13 cellular contexts compared by ENCODE assay signal in genomic region chrX:25017667-25018247, GRCh38. TPM values are rescaled to one million over a fixed set of nuclear protein-coding genes. Genes with fewer than 3 reads are reported as not detected.
DNase-seq lines count a peak whose midpoint lies in the region; ATAC-seq and FAIRE-seq lines count a peak whose summit lies in the region.
"Had no signal": no experiment of that assay in that cellular context is flagged by ENCODE, and none has a peak within 500 bp of the region (broad histone marks: within the 10 kb centered on the region; RNA-seq: fewer than 3 reads in every experiment).

No MANE protein-coding gene starts in this region.

- peak overlapping the region; percentile 22 for H3K27ac Mint-ChIP-seq in activated naive CD4-positive, alpha-beta T cell treated with anti-CD3 and anti-CD28 coated beads, Interleukin-2, amount 10 ng/mL, durations not matched to agents 7 days and 5 days
- H3K27ac Mint-ChIP-seq in stimulated activated naive CD8-positive, alpha-beta T cell treated with anti-CD3 and anti-CD28 coated beads, Interleukin-15, amount 100 ng/mL, for 72 hours = peak overlapping the region in 1 of 2 donors; percentile 97
- H3K27ac Mint-ChIP-seq: activated naive CD4-positive, alpha-beta T cell treated with anti-CD3 and anti-CD28 coated beads, Interleukin-2, amount 50 U/mL, for 72 hours had no signal

- no peak overlapping the region for H3K9ac ChIP-seq in iPS-20b (ENCODE audit: low read depth, low read length)

- H3K27me3 Mint-ChIP-seq in activated naive CD4-positive, alpha-beta T cell treated with anti-CD3 and anti-CD28 coated beads, Interleukin-2, amount 10 ng/mL, durations not matched to agents 7 days and 5 days = peaks cover 88% of the 10 kb centered on the region
- H3K27me3 Mint-ChIP-seq in stimulated activated naive CD8-positive, alpha-beta T cell treated with anti-CD3 and anti-CD28 coated beads, Interleukin-15, amount 100 ng/mL, for 72 hours = peaks cover 86% of the 10 kb centered on the region

- no peak overlapping the region for H3K27ac ChIP-seq in SJCRH30
- H3K27ac ChIP-seq in iPS-20b (ENCODE audit: low read length) = no peak overlapping the region
- H3K27ac ChIP-seq: colonic mucosa, tibial artery had no signal

- H3K9me3 ChIP-seq in SJCRH30 (replicated peaks) (no peaks in the 10 kb centered on the region), iPS-20b (ENCODE audit: insufficient read depth, low read depth, low read length) (no peaks in the 10 kb centered on the region)
- H3K9me3 ChIP-seq: colonic mucosa had no signal

- FAIRE-seq in urothelium cell line (lab: Jason Lieb, UNC) = no peak

- DNase-seq in activated naive CD4-positive, alpha-beta T cell treated with anti-CD3 and anti-CD28 coated beads, Interleukin-2, amount 10 ng/mL, durations not matched to agents 7 days and 5 days = no peak
- no peak for DNase-seq in activated naive CD4-positive, alpha-beta T cell treated with anti-CD3 and anti-CD28 coated beads, Interleukin-2, amount 50 U/mL, for 16 hours
- DNase-seq in SJCRH30 (peak; percentile 54 to 67), urothelium cell line (ENCODE audit: low spot score) (no peak), glomerular visceral epithelial cell (ENCODE audit: extremely low spot score) (no peak), C1 segment of cervical spinal cord (lab: John Stamatoyannopoulos, UW) (no peak)
- no peak for DNase-seq in stimulated activated naive CD8-positive, alpha-beta T cell treated with anti-CD3 and anti-CD28 coated beads, Interleukin-15, amount 100 ng/mL, for 72 hours
- DNase-seq: colonic mucosa, NCI-H774, tibial artery had no signal

- H3K4me3 ChIP-seq in SJCRH30 (peak overlapping the region; percentile 60), iPS-20b (ENCODE audit: low read length) (peak overlapping the region; percentile 49; the same call in 1 of the 2 replicates)
- H3K4me3 ChIP-seq: colonic mucosa, tibial artery had no signal

- H3K36me3 ChIP-seq in SJCRH30 = no peaks in the 10 kb centered on the region
- no peaks in the 10 kb centered on the region for H3K36me3 ChIP-seq in iPS-20b (ENCODE audit: insufficient read depth, low read depth, low read length)
- H3K36me3 ChIP-seq: colonic mucosa, tibial artery had no signal

- H3K4me3 Mint-ChIP-seq in activated naive CD4-positive, alpha-beta T cell treated with anti-CD3 and anti-CD28 coated beads, Interleukin-2, amount 10 ng/mL, durations not matched to agents 7 days and 5 days = no peak overlapping the region
- H3K4me3 Mint-ChIP-seq in stimulated activated naive CD8-positive, alpha-beta T cell treated with anti-CD3 and anti-CD28 coated beads, Interleukin-15, amount 100 ng/mL, for 72 hours = peak overlapping the region; percentile 54 to 58

- 0 out of 2 replicates have a peak, but pooled peaks cover 3% of the 10 kb centered on the region for H3K4me1 ChIP-seq in SJCRH30
- H3K4me1 ChIP-seq in iPS-20b (ENCODE audit: insufficient read depth, low read length) = no peaks in the 10 kb centered on the region; the same call in 1 of the 2 replicates
- H3K4me1 ChIP-seq: colonic mucosa had no signal

- H3K36me3 Mint-ChIP-seq in activated naive CD4-positive, alpha-beta T cell treated with anti-CD3 and anti-CD28 coated beads, Interleukin-2, amount 10 ng/mL, durations not matched to agents 7 days and 5 days = no peaks in the 10 kb centered on the region

- CTCF ChIA-PET in activated naive CD4-positive, alpha-beta T cell treated with anti-CD3 and anti-CD28 coated beads, Interleukin-2, amount 10 ng/mL, durations not matched to agents 7 days and 5 days (lab: Charles Lee) = no interaction called here

- H3K9me3 Mint-ChIP-seq in activated naive CD4-positive, alpha-beta T cell treated with anti-CD3 and anti-CD28 coated beads, Interleukin-2, amount 10 ng/mL, durations not matched to agents 7 days and 5 days = no peaks in the 10 kb centered on the region
- H3K9me3 Mint-ChIP-seq in stimulated activated naive CD8-positive, alpha-beta T cell treated with anti-CD3 and anti-CD28 coated beads, Interleukin-15, amount 100 ng/mL, for 72 hours = no peaks in the 10 kb centered on the region
- H3K9me3 Mint-ChIP-seq: activated naive CD4-positive, alpha-beta T cell treated with anti-CD3 and anti-CD28 coated beads, Interleukin-2, amount 50 U/mL, for 72 hours had no signal

- H3K27me3 ChIP-seq in SJCRH30 (no peaks in the 10 kb centered on the region), iPS-20b (ENCODE audit: insufficient read depth, low read length) (peaks cover 98% of the 10 kb centered on the region)

- ATAC-seq in stimulated activated naive CD8-positive, alpha-beta T cell treated with anti-CD3 and anti-CD28 coated beads, Interleukin-15, amount 100 ng/mL, for 72 hours = no peak
- ATAC-seq: activated naive CD4-positive, alpha-beta T cell treated with anti-CD3 and anti-CD28 coated beads, Interleukin-2, amount 50 U/mL, for 72 hours; left lobe of liver had no signal

- H3K4me1 Mint-ChIP-seq in activated naive CD4-positive, alpha-beta T cell treated with anti-CD3 and anti-CD28 coated beads, Interleukin-2, amount 10 ng/mL, durations not matched to agents 7 days and 5 days = peaks cover 28% of the 10 kb centered on the region
- H3K4me1 Mint-ChIP-seq in stimulated activated naive CD8-positive, alpha-beta T cell treated with anti-CD3 and anti-CD28 coated beads, Interleukin-15, amount 100 ng/mL, for 72 hours = peaks cover 53% of the 10 kb centered on the region

RNA-seq across cellular contexts. Expression of gene ARX, which starts 2.0 kb away (rescaled TPM):
- total RNA-seq in SJCRH30 (2014; rRNA removed; shearing (Covaris generic)) = not detected in 2 replicates
- total RNA-seq: activated naive CD4-positive, alpha-beta T cell treated with anti-CD3 and anti-CD28 coated beads, Interleukin-2, amount 50 U/mL, for 72 hours; left lobe of liver had no signal

Comparison
In these comparisons a context has a peak if more than half of its experiments do, and no peak if none do; other contexts are left out.
1. DNase-seq: peak in SJCRH30 (2 of 2); none in activated naive CD4-positive, alpha-beta T cell treated with anti-CD3 and anti-CD28 coated beads, Interleukin-2, amount 10 ng/mL, durations not matched to agents 7 days and 5 days (single experiment), activated naive CD4-positive, alpha-beta T cell treated with anti-CD3 and anti-CD28 coated beads, Interleukin-2, amount 50 U/mL, for 16 hours (single experiment), stimulated activated naive CD8-positive, alpha-beta T cell treated with anti-CD3 and anti-CD28 coated beads, Interleukin-15, amount 100 ng/mL, for 72 hours (0 of 2), urothelium cell line (single experiment), glomerular visceral epithelial cell (single experiment) and C1 segment of cervical spinal cord (0 of 14).